In genomic region chr14:55133416-55133815, GRCh38 we compare ENCODE assay signal across 1 cellular context.
TF ChIP-seq lines count a peak whose summit lies in the region.

No MANE protein-coding gene starts in this region.

TF ChIP-seq in K562, 482 proteins besides CTCF, POLR2A, EP300 and RAD21:
- TF ChIP-seq POLR2B (IDR thresholded peaks at IDR 0.05; ENCODE audit: low read depth, partially characterized antibody) = no peak
- peak; percentile 77 for TF ChIP-seq MEIS2 (IDR thresholded peaks at IDR 0.05; ENCODE audit: partially characterized antibody)
- 0 out of 2 replicates have a peak, but pooled peaks have one; percentile 28 for TF ChIP-seq JUND (IDR thresholded peaks at IDR 0.05; ENCODE audit: borderline replicate concordance, low read depth, low read length)
- no peak for TF ChIP-seq JUND (tag; IDR thresholded peaks at IDR 0.05; ENCODE audit: borderline replicate concordance, low read depth, low read length)
- no peak for TF ChIP-seq ZNF253 (CRISPR knock-in tag; conservative IDR thresholded peaks at IDR 0.05)
- TF ChIP-seq ZNF717 (CRISPR knock-in tag; IDR thresholded peaks at IDR 0.05) = no peak
- peak; percentile 42; the same call in 1 of the 2 replicates for TF ChIP-seq CBFA2T3 (IDR thresholded peaks at IDR 0.05)
- TF ChIP-seq FOSL1 (tag; conservative IDR thresholded peaks at IDR 0.05) = peak; percentile 73
- TF ChIP-seq, protein P1, sequence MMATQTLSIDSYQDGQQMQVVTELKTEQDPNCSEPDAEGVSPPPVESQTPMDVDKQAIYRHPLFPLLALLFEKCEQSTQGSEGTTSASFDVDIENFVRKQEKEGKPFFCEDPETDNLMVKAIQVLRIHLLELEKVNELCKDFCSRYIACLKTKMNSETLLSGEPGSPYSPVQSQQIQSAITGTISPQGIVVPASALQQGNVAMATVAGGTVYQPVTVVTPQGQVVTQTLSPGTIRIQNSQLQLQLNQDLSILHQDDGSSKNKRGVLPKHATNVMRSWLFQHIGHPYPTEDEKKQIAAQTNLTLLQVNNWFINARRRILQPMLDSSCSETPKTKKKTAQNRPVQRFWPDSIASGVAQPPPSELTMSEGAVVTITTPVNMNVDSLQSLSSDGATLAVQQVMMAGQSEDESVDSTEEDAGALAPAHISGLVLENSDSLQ (IDR thresholded peaks at IDR 0.05) = peak; percentile 44; the same call in 1 of the 2 replicates
- TF ChIP-seq GATAD2A (IDR thresholded peaks at IDR 0.05) = no peak
- peak; percentile 20; the same call in 1 of the 2 replicates for TF ChIP-seq HMBOX1 (IDR thresholded peaks at IDR 0.05)
- no peak for TF ChIP-seq BCOR (IDR thresholded peaks at IDR 0.05)
- TF ChIP-seq RFX7 (CRISPR knock-in tag; IDR thresholded peaks at IDR 0.05) = no peak
- TF ChIP-seq ZNF77 (CRISPR knock-in tag; IDR thresholded peaks at IDR 0.05) = no peak
- TF ChIP-seq SNIP1 (IDR thresholded peaks at IDR 0.05; ENCODE audit: low read depth) = no peak
- TF ChIP-seq, protein P2, sequence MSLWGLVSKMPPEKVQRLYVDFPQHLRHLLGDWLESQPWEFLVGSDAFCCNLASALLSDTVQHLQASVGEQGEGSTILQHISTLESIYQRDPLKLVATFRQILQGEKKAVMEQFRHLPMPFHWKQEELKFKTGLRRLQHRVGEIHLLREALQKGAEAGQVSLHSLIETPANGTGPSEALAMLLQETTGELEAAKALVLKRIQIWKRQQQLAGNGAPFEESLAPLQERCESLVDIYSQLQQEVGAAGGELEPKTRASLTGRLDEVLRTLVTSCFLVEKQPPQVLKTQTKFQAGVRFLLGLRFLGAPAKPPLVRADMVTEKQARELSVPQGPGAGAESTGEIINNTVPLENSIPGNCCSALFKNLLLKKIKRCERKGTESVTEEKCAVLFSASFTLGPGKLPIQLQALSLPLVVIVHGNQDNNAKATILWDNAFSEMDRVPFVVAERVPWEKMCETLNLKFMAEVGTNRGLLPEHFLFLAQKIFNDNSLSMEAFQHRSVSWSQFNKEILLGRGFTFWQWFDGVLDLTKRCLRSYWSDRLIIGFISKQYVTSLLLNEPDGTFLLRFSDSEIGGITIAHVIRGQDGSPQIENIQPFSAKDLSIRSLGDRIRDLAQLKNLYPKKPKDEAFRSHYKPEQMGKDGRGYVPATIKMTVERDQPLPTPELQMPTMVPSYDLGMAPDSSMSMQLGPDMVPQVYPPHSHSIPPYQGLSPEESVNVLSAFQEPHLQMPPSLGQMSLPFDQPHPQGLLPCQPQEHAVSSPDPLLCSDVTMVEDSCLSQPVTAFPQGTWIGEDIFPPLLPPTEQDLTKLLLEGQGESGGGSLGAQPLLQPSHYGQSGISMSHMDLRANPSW (CRISPR knock-in tag; IDR thresholded peaks at IDR 0.05) = no peak
- no peak for TF ChIP-seq CREM (IDR thresholded peaks at IDR 0.05; ENCODE audit: low read depth)
- TF ChIP-seq MAFG (tag; conservative IDR thresholded peaks at IDR 0.05) = no peak
- TF ChIP-seq TEAD4 (IDR thresholded peaks at IDR 0.05; ENCODE audit: low read length) = 0 out of 2 replicates have a peak, but pooled peaks have one; percentile 18
- TF ChIP-seq TEAD4 (CRISPR knock-in tag; IDR thresholded peaks at IDR 0.05; ENCODE audit: borderline replicate concordance) = no peak
- TF ChIP-seq, protein P3, sequence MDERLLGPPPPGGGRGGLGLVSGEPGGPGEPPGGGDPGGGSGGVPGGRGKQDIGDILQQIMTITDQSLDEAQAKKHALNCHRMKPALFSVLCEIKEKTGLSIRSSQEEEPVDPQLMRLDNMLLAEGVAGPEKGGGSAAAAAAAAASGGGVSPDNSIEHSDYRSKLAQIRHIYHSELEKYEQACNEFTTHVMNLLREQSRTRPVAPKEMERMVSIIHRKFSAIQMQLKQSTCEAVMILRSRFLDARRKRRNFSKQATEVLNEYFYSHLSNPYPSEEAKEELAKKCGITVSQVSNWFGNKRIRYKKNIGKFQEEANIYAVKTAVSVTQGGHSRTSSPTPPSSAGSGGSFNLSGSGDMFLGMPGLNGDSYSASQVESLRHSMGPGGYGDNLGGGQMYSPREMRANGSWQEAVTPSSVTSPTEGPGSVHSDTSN (CRISPR knock-in tag; IDR thresholded peaks at IDR 0.05; ENCODE audit: low read depth) = no peak
- TF ChIP-seq, protein P3 (tag; conservative IDR thresholded peaks at IDR 0.05; ENCODE audit: low read depth) = peak; percentile 56; the same call in 1 of the 2 replicates
- no peak for TF ChIP-seq ZNF263 (CRISPR knock-in tag; IDR thresholded peaks at IDR 0.05; ENCODE audit: borderline replicate concordance)
- TF ChIP-seq ARID1B (IDR thresholded peaks at IDR 0.05) = no peak
- TF ChIP-seq RBM15 (IDR thresholded peaks at IDR 0.05; ENCODE audit: insufficient read depth, low read length) = no peak
- TF ChIP-seq IFI16 (CRISPR knock-in tag; IDR thresholded peaks at IDR 0.05) = no peak
- TF ChIP-seq, protein P4, sequence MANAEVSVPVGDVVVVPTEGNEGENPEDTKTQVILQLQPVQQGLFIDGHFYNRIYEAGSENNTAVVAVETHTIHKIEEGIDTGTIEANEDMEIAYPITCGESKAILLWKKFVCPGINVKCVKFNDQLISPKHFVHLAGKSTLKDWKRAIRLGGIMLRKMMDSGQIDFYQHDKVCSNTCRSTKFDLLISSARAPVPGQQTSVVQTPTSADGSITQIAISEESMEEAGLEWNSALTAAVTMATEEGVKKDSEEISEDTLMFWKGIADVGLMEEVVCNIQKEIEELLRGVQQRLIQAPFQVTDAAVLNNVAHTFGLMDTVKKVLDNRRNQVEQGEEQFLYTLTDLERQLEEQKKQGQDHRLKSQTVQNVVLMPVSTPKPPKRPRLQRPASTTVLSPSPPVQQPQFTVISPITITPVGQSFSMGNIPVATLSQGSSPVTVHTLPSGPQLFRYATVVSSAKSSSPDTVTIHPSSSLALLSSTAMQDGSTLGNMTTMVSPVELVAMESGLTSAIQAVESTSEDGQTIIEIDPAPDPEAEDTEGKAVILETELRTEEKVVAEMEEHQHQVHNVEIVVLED (CRISPR knock-in tag; IDR thresholded peaks at IDR 0.05) = no peak
